Comparison of ENCODE assay signal across 13 cellular contexts in genomic region chr2:152657042-152657441, GRCh38.
DNase-seq lines count a peak whose midpoint lies in the region; ATAC-seq lines count a peak whose summit lies in the region.
"Had no signal": no experiment of that assay in that cellular context is flagged by ENCODE, and none has a peak within 500 bp of the region (broad histone marks: within the 10 kb centered on the region; RNA-seq: fewer than 3 reads in every experiment).

No MANE protein-coding gene starts in this region.

- CTCF ChIA-PET in activated CD8-positive, alpha-beta memory T cell treated with anti-CD3 and anti-CD28 coated beads, Interleukin-2, amount 10 ng/mL, durations not matched to agents 7 days and 5 days (lab: Charles Lee): interaction anchor here (0.9 kb wide), 1 partner anchor 9 kb away, joined by 4 read pairs; no protein-coding TSS in a partner anchor

- peak; percentile 20 for ATAC-seq in activated CD8-positive, alpha-beta memory T cell treated with anti-CD3 and anti-CD28 coated beads, Interleukin-2, amount 10 ng/mL, durations not matched to agents 7 days and 5 days
- ATAC-seq in GM21786 (IDR thresholded peaks at IDR 0.05; ENCODE audit: unreplicated experiment) (peak; percentile 73), HG03442 (IDR thresholded peaks at IDR 0.05; ENCODE audit: unreplicated experiment) (peak; percentile 85)
- peak; percentile 39 for ATAC-seq in stimulated activated memory B cell treated with anti-CD40 and anti-IgM and Interleukin-4, amounts not matched to agents 10 μg/mL and 1 μg/mL and 100 μg/mL, for 72 hours
- ATAC-seq: A549, upper lobe of right lung had no signal

- H3K36me3 Mint-ChIP-seq in activated CD8-positive, alpha-beta memory T cell treated with anti-CD3 and anti-CD28 coated beads, Interleukin-2, amount 10 ng/mL, durations not matched to agents 7 days and 5 days: peaks cover 45% of the 10 kb centered on the region
- peaks cover 37% of the 10 kb centered on the region for H3K36me3 Mint-ChIP-seq in stimulated activated memory B cell treated with anti-CD40 and anti-IgM and Interleukin-4, amounts not matched to agents 10 μg/mL and 1 μg/mL and 100 μg/mL, for 72 hours

- peaks cover 6% of the 10 kb centered on the region for H3K4me1 Mint-ChIP-seq in activated CD8-positive, alpha-beta memory T cell treated with anti-CD3 and anti-CD28 coated beads, Interleukin-2, amount 10 ng/mL, durations not matched to agents 7 days and 5 days
- H3K4me1 Mint-ChIP-seq in stimulated activated memory B cell treated with anti-CD40 and anti-IgM and Interleukin-4, amounts not matched to agents 10 μg/mL and 1 μg/mL and 100 μg/mL, for 72 hours: no peaks in the 10 kb centered on the region
- H3K4me1 Mint-ChIP-seq: endodermal cell had no signal

- no peak for DNase-seq in activated CD8-positive, alpha-beta memory T cell treated with anti-CD3 and anti-CD28 coated beads, Interleukin-2, amount 10 ng/mL, durations not matched to agents 7 days and 5 days
- no peak for DNase-seq in activated CD8-positive, alpha-beta memory T cell treated with anti-CD3 and anti-CD28 coated beads, Interleukin-2, amount 50 U/mL, for 48 hours
- DNase-seq in DMS79 treated with DMSO at 0.1 percent for 48 hours (lab: John Stamatoyannopoulos, UW) (no peak), NCI-H1417 (lab: John Stamatoyannopoulos, UW) (no peak)
- DNase-seq in stimulated activated CD4-positive, alpha-beta T cell treated with anti-CD3 and anti-CD28 coated beads, Interleukin-2, amount 100 ng/mL, for 48 hours: no peak
- DNase-seq: amniotic stem cell, endodermal cell, midbrain, upper lobe of right lung had no signal

- H3K4me3 Mint-ChIP-seq in activated CD8-positive, alpha-beta memory T cell treated with anti-CD3 and anti-CD28 coated beads, Interleukin-2, amount 10 ng/mL, durations not matched to agents 7 days and 5 days: no peak overlapping the region
- no peak overlapping the region for H3K4me3 Mint-ChIP-seq in stimulated activated memory B cell treated with anti-CD40 and anti-IgM and Interleukin-4, amounts not matched to agents 10 μg/mL and 1 μg/mL and 100 μg/mL, for 72 hours
- H3K4me3 Mint-ChIP-seq: endodermal cell had no signal

- H3K27me3 Mint-ChIP-seq in activated CD8-positive, alpha-beta memory T cell treated with anti-CD3 and anti-CD28 coated beads, Interleukin-2, amount 10 ng/mL, durations not matched to agents 7 days and 5 days: no peaks in the 10 kb centered on the region
- no peaks in the 10 kb centered on the region for H3K27me3 Mint-ChIP-seq in stimulated activated memory B cell treated with anti-CD40 and anti-IgM and Interleukin-4, amounts not matched to agents 10 μg/mL and 1 μg/mL and 100 μg/mL, for 72 hours

- no peak overlapping the region for H3K27ac Mint-ChIP-seq in activated CD8-positive, alpha-beta memory T cell treated with anti-CD3 and anti-CD28 coated beads, Interleukin-2, amount 10 ng/mL, durations not matched to agents 7 days and 5 days
- peak overlapping the region; percentile 49 for H3K27ac Mint-ChIP-seq in stimulated activated memory B cell treated with anti-CD40 and anti-IgM and Interleukin-4, amounts not matched to agents 10 μg/mL and 1 μg/mL and 100 μg/mL, for 72 hours
- H3K27ac Mint-ChIP-seq: endodermal cell had no signal

- no peaks in the 10 kb centered on the region for H3K9me3 Mint-ChIP-seq in activated CD8-positive, alpha-beta memory T cell treated with anti-CD3 and anti-CD28 coated beads, Interleukin-2, amount 10 ng/mL, durations not matched to agents 7 days and 5 days (ENCODE audit: low read depth)
- H3K9me3 Mint-ChIP-seq in stimulated activated memory B cell treated with anti-CD40 and anti-IgM and Interleukin-4, amounts not matched to agents 10 μg/mL and 1 μg/mL and 100 μg/mL, for 72 hours: no peaks in the 10 kb centered on the region
- H3K9me3 Mint-ChIP-seq: endodermal cell had no signal

Comparison
In these comparisons a context has a peak if more than half of its experiments do, and no peak if none do; other contexts are left out.
1. ATAC-seq: peak in every context shown above with its lines; median percentile 85 in HG03442; 73 in GM21786; 39 in stimulated activated memory B cell treated with anti-CD40 and anti-IgM and Interleukin-4, amounts not matched to agents 10 μg/mL and 1 μg/mL and 100 μg/mL, for 72 hours; 20 in activated CD8-positive, alpha-beta memory T cell treated with anti-CD3 and anti-CD28 coated beads, Interleukin-2, amount 10 ng/mL, durations not matched to agents 7 days and 5 days.